In the genomic region with DNA sequence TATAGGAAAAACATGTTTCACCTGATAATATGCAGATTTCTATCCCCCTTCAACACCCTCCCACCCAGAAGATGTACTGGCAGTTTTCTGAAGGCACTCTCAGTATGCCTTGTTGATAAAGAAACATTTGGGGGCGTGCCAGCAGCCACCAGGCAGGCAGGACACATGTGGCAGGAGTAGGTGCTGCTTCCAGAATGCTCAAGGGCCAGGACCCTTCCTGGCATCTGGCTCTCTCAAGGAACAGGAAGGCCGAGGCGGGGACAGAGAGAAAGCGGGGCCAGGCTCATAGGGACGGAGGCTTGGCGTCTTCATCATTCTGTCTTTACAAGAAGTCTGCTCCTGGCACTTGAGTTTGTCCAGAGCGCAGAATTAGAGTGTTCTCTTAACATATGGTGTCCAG, we compare ENCODE assay signal across 15 cellular contexts.
"Had no signal": no experiment of that assay in that cellular context is flagged by ENCODE, and none has a peak within 500 bp of the region (broad histone marks: within the 10 kb centered on the region; RNA-seq: fewer than 3 reads in every experiment).

No MANE protein-coding gene starts in this region.

- H3K27me3 Mint-ChIP-seq: naive thymus-derived CD4-positive, alpha-beta T cell had no signal

- H3K9me3 Mint-ChIP-seq: activated T-cell treated with anti-CD3 and anti-CD28 coated beads, Interleukin-2, amount 50 U/mL, for 72 hours; neural crest cell had no signal

- H3K27ac Mint-ChIP-seq: activated naive CD4-positive, alpha-beta T cell treated with anti-CD3 and anti-CD28 coated beads for 36 hours; activated T-cell treated with anti-CD3 and anti-CD28 coated beads, Interleukin-2, amount 50 U/mL, for 72 hours; naive thymus-derived CD4-positive, alpha-beta T cell had no signal

- H3K9me3 ChIP-seq: sigmoid colon, thyroid gland, upper lobe of right lung had no signal

- H3K36me3 ChIP-seq: sigmoid colon, thyroid gland, upper lobe of right lung had no signal

- H3K4me1 ChIP-seq: upper lobe of right lung had no signal

- ATAC-seq: activated CD4-positive, CD25-positive, alpha-beta regulatory T cell treated with anti-CD3 and anti-CD28 coated beads, Interleukin-2, amount 50 U/mL, for 24 hours; activated T-cell treated with anti-CD3 and anti-CD28 coated beads, Interleukin-2, amount 50 U/mL, for 72 hours; naive thymus-derived CD4-positive, alpha-beta T cell; stimulated activated naive CD8-positive, alpha-beta T cell treated with anti-CD3 and anti-CD28 coated beads, Interleukin-15, Interleukin-2, amounts not matched to agents 100 U/mL and 50 U/mL, for 24 hours; upper lobe of right lung had no signal

- H3K27me3 ChIP-seq: sigmoid colon, thyroid gland, upper lobe of right lung had no signal

- H3K4me3 Mint-ChIP-seq: activated naive CD4-positive, alpha-beta T cell treated with anti-CD3 and anti-CD28 coated beads for 36 hours; activated T-cell treated with anti-CD3 and anti-CD28 coated beads, Interleukin-2, amount 50 U/mL, for 72 hours; naive thymus-derived CD4-positive, alpha-beta T cell; neural crest cell had no signal

- H3K27ac ChIP-seq: coronary artery, sigmoid colon, thyroid gland, upper lobe of right lung, VCaP had no signal

- H3K4me3 ChIP-seq: coronary artery, sigmoid colon, thyroid gland, upper lobe of right lung had no signal

- DNase-seq: activated CD4-positive, alpha-beta T cell treated with anti-CD3 and anti-CD28 coated beads, Interleukin-2, amount 50 U/mL, for 1 hour; activated effector memory CD4-positive, alpha-beta T cell treated with Interleukin-2 at 50 U/mL for 16 hours; activated naive CD4-positive, alpha-beta T cell treated with anti-CD3 and anti-CD28 coated beads for 36 hours; activated T-cell treated with anti-CD3 and anti-CD28 coated beads, Interleukin-2, amount 50 U/mL, for 72 hours; cerebellar nuclear complex; naive thymus-derived CD4-positive, alpha-beta T cell; sigmoid colon; stimulated activated CD4-positive, alpha-beta T cell treated with anti-CD3 and anti-CD28 coated beads, Interleukin-4, amount 100 ng/mL, for 4 hours; stimulated activated naive CD8-positive, alpha-beta T cell treated with anti-CD3 and anti-CD28 coated beads, Interleukin-15, Interleukin-2, amounts not matched to agents 100 U/mL and 50 U/mL, for 24 hours; thyroid gland; upper lobe of right lung had no signal

- H3K4me1 Mint-ChIP-seq: neural crest cell had no signal
